In genomic region chr11:73507086-73507485, GRCh38 we compare ENCODE assay signal across 1 cellular context.
TF ChIP-seq lines count a peak whose summit lies in the region.

No MANE protein-coding gene starts in this region.

TF ChIP-seq in SK-N-SH treated with all-trans-retinoic acid at 6 μM for 48 hours, 23 proteins besides CTCF, POLR2A, EP300 and RAD21 (continued from another document):
- TF ChIP-seq PATZ1 (CRISPR knock-in tag; IDR thresholded peaks at IDR 0.05; ENCODE audit: borderline replicate concordance) (no peak), ESRRG (CRISPR knock-in tag; IDR thresholded peaks at IDR 0.05) (no peak)
- TF ChIP-seq, protein P1, sequence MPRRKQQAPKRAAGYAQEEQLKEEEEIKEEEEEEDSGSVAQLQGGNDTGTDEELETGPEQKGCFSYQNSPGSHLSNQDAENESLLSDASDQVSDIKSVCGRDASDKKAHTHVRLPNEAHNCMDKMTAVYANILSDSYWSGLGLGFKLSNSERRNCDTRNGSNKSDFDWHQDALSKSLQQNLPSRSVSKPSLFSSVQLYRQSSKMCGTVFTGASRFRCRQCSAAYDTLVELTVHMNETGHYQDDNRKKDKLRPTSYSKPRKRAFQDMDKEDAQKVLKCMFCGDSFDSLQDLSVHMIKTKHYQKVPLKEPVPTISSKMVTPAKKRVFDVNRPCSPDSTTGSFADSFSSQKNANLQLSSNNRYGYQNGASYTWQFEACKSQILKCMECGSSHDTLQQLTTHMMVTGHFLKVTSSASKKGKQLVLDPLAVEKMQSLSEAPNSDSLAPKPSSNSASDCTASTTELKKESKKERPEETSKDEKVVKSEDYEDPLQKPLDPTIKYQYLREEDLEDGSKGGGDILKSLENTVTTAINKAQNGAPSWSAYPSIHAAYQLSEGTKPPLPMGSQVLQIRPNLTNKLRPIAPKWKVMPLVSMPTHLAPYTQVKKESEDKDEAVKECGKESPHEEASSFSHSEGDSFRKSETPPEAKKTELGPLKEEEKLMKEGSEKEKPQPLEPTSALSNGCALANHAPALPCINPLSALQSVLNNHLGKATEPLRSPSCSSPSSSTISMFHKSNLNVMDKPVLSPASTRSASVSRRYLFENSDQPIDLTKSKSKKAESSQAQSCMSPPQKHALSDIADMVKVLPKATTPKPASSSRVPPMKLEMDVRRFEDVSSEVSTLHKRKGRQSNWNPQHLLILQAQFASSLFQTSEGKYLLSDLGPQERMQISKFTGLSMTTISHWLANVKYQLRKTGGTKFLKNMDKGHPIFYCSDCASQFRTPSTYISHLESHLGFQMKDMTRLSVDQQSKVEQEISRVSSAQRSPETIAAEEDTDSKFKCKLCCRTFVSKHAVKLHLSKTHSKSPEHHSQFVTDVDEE (CRISPR knock-in tag; IDR thresholded peaks at IDR 0.05) = no peak
